In genomic region chr10:22437620-22438588, GRCh38 we compare ENCODE assay signal across 8 cellular contexts.
DNase-seq lines count a peak whose midpoint lies in the region; ATAC-seq, FAIRE-seq and TF ChIP-seq lines count a peak whose summit lies in the region.

No MANE protein-coding gene starts in this region.

- H3K4me1 ChIP-seq in foreskin keratinocyte, result peaks cover 8% of the 10 kb centered on the region
- peaks cover 0 to 9% (median 0%) of the 10 kb centered on the region in 3 donors for H3K4me1 ChIP-seq in pancreas

- POLR2A ChIA-PET in CD4-positive, alpha-beta T cell (lab: Charles Lee), result interaction anchor here (0.6 to 4.9 kb wide), 31 partner anchors 9 to 1001 kb away, joined by 3 to 96 read pairs (median 6); partner anchors contain the start of genes BMI1, COMMD3, DNAJC1 and OTUD1
- POLR2A ChIA-PET in activated CD8-positive, alpha-beta T cell treated with anti-CD3 and anti-CD28 coated beads, Interleukin-2, amount 10 ng/mL, durations not matched to agents 7 days and 5 days (lab: Charles Lee), result interaction anchor here (0.7 to 2.5 kb wide), 5 partner anchors 54 to 435 kb away, joined by 3 to 17 read pairs (median 4); partner anchors contain the start of genes COMMD3 and DNAJC1

- peak overlapping the region; percentile 98 for H3K4me3 Mint-ChIP-seq in CD4-positive, alpha-beta T cell
- peak overlapping the region; percentile 89 for H3K4me3 Mint-ChIP-seq in activated CD8-positive, alpha-beta T cell treated with anti-CD3 and anti-CD28 coated beads, Interleukin-2, amount 10 ng/mL, durations not matched to agents 7 days and 5 days

- H3K27me3 ChIP-seq in CD4-positive, alpha-beta T cell (ENCODE audit: control insufficient read depth, insufficient read depth, low read length), result no peaks in the 10 kb centered on the region
- no peaks in the 10 kb centered on the region for H3K27me3 ChIP-seq in foreskin keratinocyte
- no peaks in the 10 kb centered on the region for H3K27me3 ChIP-seq in pancreas

- CTCF ChIA-PET in CD4-positive, alpha-beta T cell (lab: Charles Lee), result interaction anchor here (1.1 kb wide), 1 partner anchor 184 kb away, joined by 3 read pairs; no protein-coding TSS in a partner anchor
- CTCF ChIA-PET in activated CD8-positive, alpha-beta T cell treated with anti-CD3 and anti-CD28 coated beads, Interleukin-2, amount 10 ng/mL, durations not matched to agents 7 days and 5 days (lab: Charles Lee), result interaction anchor here (1.0 to 1.9 kb wide), 9 partner anchors 9 to 552 kb away, joined by 3 to 7 read pairs (median 3); no protein-coding TSS in a partner anchor

- peak; percentile 28 for ATAC-seq in CD4-positive, alpha-beta T cell (ENCODE audit: poor library complexity)
- ATAC-seq in GM19328 (IDR thresholded peaks at IDR 0.05; ENCODE audit: unreplicated experiment) (peak; percentile 24), HG03342 (IDR thresholded peaks at IDR 0.05; ENCODE audit: unreplicated experiment) (peak; percentile 29), foreskin keratinocyte (peak; percentile 20), pancreas (peak; percentile 28 to 47 (median 36))
- ATAC-seq in activated CD8-positive, alpha-beta T cell treated with anti-CD3 and anti-CD28 coated beads, Interleukin-2, amount 10 ng/mL, durations not matched to agents 7 days and 5 days, result peak; percentile 21

- intact Hi-C loops in CD4-positive, alpha-beta T cell (cut with DNase I, micrococcal nuclease), result loop anchor here (1.0 to 10.0 kb wide), 10 partner anchors 91 to 943 kb away; partner anchors contain the start of genes DNAJC1 (in 2 of the 2), COMMD3 (in 1 of the 2), PIP4K2A (in 1 of the 2) and SPAG6 (in 1 of the 2)
- intact Hi-C loops in pancreas (cut with DNase I), result no loop called here

- TF ChIP-seq CTCF in CD4-positive, alpha-beta T cell (IDR thresholded peaks at IDR 0.05), result no peak
- TF ChIP-seq CTCF in foreskin keratinocyte (conservative IDR thresholded peaks at IDR 0.05), result no peak
- no peak for TF ChIP-seq CTCF in pancreas (IDR thresholded peaks at IDR 0.05)

- WGBS in pancreas, 2 donors, result 6 to 8% methylated on average over 27 of the region's 27 CpGs

- DNase-seq in CD4-positive, alpha-beta T cell, result peak in 6 of 10 experiments; percentile 27 to 51 (median 40)
- no peak for DNase-seq in activated CD8-positive, alpha-beta T cell treated with anti-CD3 and anti-CD28 coated beads, Interleukin-2, amount 10 ng/mL, durations not matched to agents 7 days and 5 days
- DNase-seq in foreskin keratinocyte (no peak), pancreas (no peak), SKM-1 (lab: John Stamatoyannopoulos, UW; ENCODE audit: unreplicated experiment) (no peak), cortex of kidney (lab: John Stamatoyannopoulos, UW) (no peak)

- no peak for FAIRE-seq in pancreas (lab: Jason Lieb, UNC)

- H3K27ac Mint-ChIP-seq in CD4-positive, alpha-beta T cell, result peak overlapping the region; percentile 100
- H3K27ac Mint-ChIP-seq in activated CD8-positive, alpha-beta T cell treated with anti-CD3 and anti-CD28 coated beads, Interleukin-2, amount 10 ng/mL, durations not matched to agents 7 days and 5 days, result peak overlapping the region; percentile 95

- H3K4me3 ChIP-seq in pancreas, result peak overlapping the region; percentile 51 to 77 (median 58)

- peak overlapping the region; percentile 90 for H3K27ac ChIP-seq in CD4-positive, alpha-beta T cell (ENCODE audit: low read depth, low read length)
- peak overlapping the region; percentile 72 for H3K27ac ChIP-seq in foreskin keratinocyte
- peak overlapping the region; percentile 73 to 94 (median 87) for H3K27ac ChIP-seq in pancreas

- H3K36me3 Mint-ChIP-seq in CD4-positive, alpha-beta T cell (ENCODE audit: low read depth), result peaks cover 11% of the 10 kb centered on the region
- peaks cover 6% of the 10 kb centered on the region for H3K36me3 Mint-ChIP-seq in activated CD8-positive, alpha-beta T cell treated with anti-CD3 and anti-CD28 coated beads, Interleukin-2, amount 10 ng/mL, durations not matched to agents 7 days and 5 days (ENCODE audit: low read depth)

- no peaks in the 10 kb centered on the region for H3K36me3 ChIP-seq in pancreas

- no peaks in the 10 kb centered on the region for H3K9me3 Mint-ChIP-seq in CD4-positive, alpha-beta T cell
- H3K9me3 Mint-ChIP-seq in activated CD8-positive, alpha-beta T cell treated with anti-CD3 and anti-CD28 coated beads, Interleukin-2, amount 10 ng/mL, durations not matched to agents 7 days and 5 days (ENCODE audit: insufficient read depth), result no peaks in the 10 kb centered on the region

- no peaks in the 10 kb centered on the region for H3K27me3 Mint-ChIP-seq in CD4-positive, alpha-beta T cell
- H3K27me3 Mint-ChIP-seq in activated CD8-positive, alpha-beta T cell treated with anti-CD3 and anti-CD28 coated beads, Interleukin-2, amount 10 ng/mL, durations not matched to agents 7 days and 5 days (ENCODE audit: low read depth), result peaks cover 19% of the 10 kb centered on the region

- no peaks in the 10 kb centered on the region for H3K9me3 ChIP-seq in CD4-positive, alpha-beta T cell (ENCODE audit: control insufficient read depth, low read length)
- H3K9me3 ChIP-seq in pancreas, result no peaks in the 10 kb centered on the region

- peaks cover 43% of the 10 kb centered on the region for H3K4me1 Mint-ChIP-seq in CD4-positive, alpha-beta T cell (ENCODE audit: low read depth)
- H3K4me1 Mint-ChIP-seq in activated CD8-positive, alpha-beta T cell treated with anti-CD3 and anti-CD28 coated beads, Interleukin-2, amount 10 ng/mL, durations not matched to agents 7 days and 5 days (ENCODE audit: low read depth), result peaks cover 37% of the 10 kb centered on the region

Comparison
In these comparisons a context has a peak if more than half of its experiments do, and no peak if none do; other contexts are left out.
1. DNase-seq: peak in CD4-positive, alpha-beta T cell (6 of 10); none in activated CD8-positive, alpha-beta T cell treated with anti-CD3 and anti-CD28 coated beads, Interleukin-2, amount 10 ng/mL, durations not matched to agents 7 days and 5 days (single experiment), foreskin keratinocyte (0 of 2), pancreas (0 of 6), SKM-1 (single experiment) and cortex of kidney (single experiment).
2. intact Hi-C loops: an anchor here in CD4-positive, alpha-beta T cell (1.0 to 10.0 kb wide); none called in pancreas.
3. Peak in every context shown above with its lines, with median percentiles within 50 percentile points of each other: ATAC-seq and H3K27ac ChIP-seq.